Comparison of ENCODE assay signal across 12 cellular contexts in genomic region chr10:43221419-43222293, GRCh38. TPM values are rescaled to one million over a fixed set of nuclear protein-coding genes. Genes with fewer than 3 reads are reported as not detected.
DNase-seq lines count a peak whose midpoint lies in the region; ATAC-seq lines count a peak whose summit lies in the region.
"Had no signal": no experiment of that assay in that cellular context is flagged by ENCODE, and none has a peak within 500 bp of the region (broad histone marks: within the 10 kb centered on the region; RNA-seq: fewer than 3 reads in every experiment).

No MANE protein-coding gene starts in this region.

- intact Hi-C loops in Right ventricle myocardium superior (cut with DNase I) = no loop called here

- peak; percentile 28 for DNase-seq in activated T-cell treated with anti-CD3 and anti-CD28 coated beads, Interleukin-2, amount 50 U/mL, for 24 hours
- no peak for DNase-seq in activated T-cell treated with anti-CD3 and anti-CD28 coated beads, Interleukin-2, amount 50 U/mL, for 72 hours
- DNase-seq in SK-N-DZ (ENCODE audit: low spot score) (peak; percentile 41), Right ventricle myocardium superior (peak; percentile 27), hypothalamus (lab: John Stamatoyannopoulos, UW) (no peak), GM19240 (ENCODE audit: insufficient read length, low spot score) (no peak)
- DNase-seq: activated B cell treated with CpG ODN at 0.5 μM for 24 hours had no signal

- H3K27me3 Mint-ChIP-seq in activated T-cell treated with anti-CD3 and anti-CD28 coated beads, Interleukin-2, amount 50 U/mL, for 24 hours = no peaks in the 10 kb centered on the region
- peaks cover 13% of the 10 kb centered on the region for H3K27me3 Mint-ChIP-seq in activated T-cell treated with anti-CD3 and anti-CD28 coated beads, Interleukin-2, amount 50 U/mL, for 72 hours (ENCODE audit: low read depth)

- H3K36me3 Mint-ChIP-seq in activated T-cell treated with anti-CD3 and anti-CD28 coated beads, Interleukin-2, amount 50 U/mL, for 24 hours (ENCODE audit: low read depth) = no peaks in the 10 kb centered on the region
- no peaks in the 10 kb centered on the region for H3K36me3 Mint-ChIP-seq in activated T-cell treated with anti-CD3 and anti-CD28 coated beads, Interleukin-2, amount 50 U/mL, for 72 hours (ENCODE audit: insufficient read depth in 2 of 2)

- H3K9me3 Mint-ChIP-seq in activated T-cell treated with anti-CD3 and anti-CD28 coated beads, Interleukin-2, amount 50 U/mL, for 24 hours = no peaks in the 10 kb centered on the region
- no peaks in the 10 kb centered on the region for H3K9me3 Mint-ChIP-seq in activated T-cell treated with anti-CD3 and anti-CD28 coated beads, Interleukin-2, amount 50 U/mL, for 72 hours
- H3K9me3 Mint-ChIP-seq: activated B cell treated with CpG ODN at 0.5 μM for 24 hours, nephron had no signal

- no peak overlapping the region for H3K27ac Mint-ChIP-seq in activated T-cell treated with anti-CD3 and anti-CD28 coated beads, Interleukin-2, amount 50 U/mL, for 24 hours
- no peak overlapping the region for H3K27ac Mint-ChIP-seq in activated T-cell treated with anti-CD3 and anti-CD28 coated beads, Interleukin-2, amount 50 U/mL, for 72 hours
- H3K27ac Mint-ChIP-seq: activated B cell treated with CpG ODN at 0.5 μM for 24 hours, B cell, nephron had no signal

- peak overlapping the region; percentile 10 for H3K27ac ChIP-seq in temporal lobe (ENCODE audit: low read depth, low read length)

- ATAC-seq in activated T-cell treated with anti-CD3 and anti-CD28 coated beads, Interleukin-2, amount 50 U/mL, for 72 hours (replicated peaks in 1 of 2) = no peak
- no peak for ATAC-seq in Right ventricle myocardium superior (ENCODE audit: poor library complexity)
- no peak for ATAC-seq in HG02981 (IDR thresholded peaks at IDR 0.05; ENCODE audit: unreplicated experiment)

- H3K4me1 Mint-ChIP-seq in activated T-cell treated with anti-CD3 and anti-CD28 coated beads, Interleukin-2, amount 50 U/mL, for 24 hours (ENCODE audit: low read depth) = peaks cover 25% of the 10 kb centered on the region
- H3K4me1 Mint-ChIP-seq in activated T-cell treated with anti-CD3 and anti-CD28 coated beads, Interleukin-2, amount 50 U/mL, for 72 hours (ENCODE audit: low read depth) = peaks cover 23% of the 10 kb centered on the region

- H3K4me3 Mint-ChIP-seq in activated T-cell treated with anti-CD3 and anti-CD28 coated beads, Interleukin-2, amount 50 U/mL, for 24 hours = no peak overlapping the region
- no peak overlapping the region for H3K4me3 Mint-ChIP-seq in activated T-cell treated with anti-CD3 and anti-CD28 coated beads, Interleukin-2, amount 50 U/mL, for 72 hours
- H3K4me3 Mint-ChIP-seq: activated B cell treated with CpG ODN at 0.5 μM for 24 hours, B cell had no signal

RNA-seq across cellular contexts. Expression of gene RASGEF1A, which starts 45.2 kb away (rescaled TPM):
- total RNA-seq in activated T-cell treated with anti-CD3 and anti-CD28 coated beads, Interleukin-2, amount 50 U/mL, for 72 hours = 1 to 10 TPM; 1.7 TPM
- 0.12 TPM in 1 of 2 replicates, not detected in the other for polyA plus RNA-seq in SK-N-DZ (2014; cell fraction: cytosol; rRNA removed)
- 2.3 and 2.8 TPM in 2 replicates for polyA plus RNA-seq in SK-N-DZ (2014; cell fraction: nucleus; rRNA removed)
- total RNA-seq in Right ventricle myocardium superior (1.6 TPM), temporal lobe (12.5 TPM)
- total RNA-seq: M059J had no signal

Comparison
In these comparisons a context has a peak if more than half of its experiments do, and no peak if none do; other contexts are left out.
1. DNase-seq: peak in activated T-cell treated with anti-CD3 and anti-CD28 coated beads, Interleukin-2, amount 50 U/mL, for 24 hours (single experiment), SK-N-DZ (single experiment) and Right ventricle myocardium superior (single experiment); none in activated T-cell treated with anti-CD3 and anti-CD28 coated beads, Interleukin-2, amount 50 U/mL, for 72 hours (0 of 2), hypothalamus (0 of 51) and GM19240 (single experiment).